11 cellular contexts compared by ENCODE assay signal in genomic region chr1:53511933-53512806, GRCh38. TPM values are rescaled to one million over a fixed set of nuclear protein-coding genes. Genes with fewer than 3 reads are reported as not detected.
A peak's percentile ranks its signal among the peaks of the same experiment; 100 is the strongest.
DNase-seq lines count a peak whose midpoint lies in the region; ATAC-seq and TF ChIP-seq lines count a peak whose summit lies in the region.
"Had no signal": no experiment of that assay in that cellular context is flagged by ENCODE, and none has a peak within 500 bp of the region (broad histone marks: within the 10 kb centered on the region; RNA-seq: fewer than 3 reads in every experiment).

No MANE protein-coding gene starts in this region.

- ATAC-seq in Right ventricle myocardium superior (ENCODE audit: poor library complexity) (peak; percentile 67), aorta (ENCODE audit: low FRiP score) (peak; percentile 47)

- H3K9me3 ChIP-seq in adipocyte (ENCODE audit: control insufficient read depth, low read length) (no peaks in the 10 kb centered on the region), aorta (ENCODE audit: control insufficient read depth, low read length) (no peaks in the 10 kb centered on the region)
- H3K9me3 ChIP-seq: neutrophil had no signal

- DNase-seq in Right ventricle myocardium superior (peak; percentile 57), cardiac septum (ENCODE audit: low spot score) (no peak), adipocyte (ENCODE audit: low read depth) (peak; percentile 74), iris pigment epithelial cell (ENCODE audit: low read depth) (peak; percentile 62), aorta (peak in 1 of 2 donors; percentile 69), GM13977 (ENCODE audit: low spot score) (no peak), NCI-H82 treated with DMSO at 0.1 percent for 48 hours (lab: John Stamatoyannopoulos, UW; ENCODE audit: unreplicated experiment) (no peak)
- no peak for DNase-seq in stimulated activated CD4-positive, alpha-beta T cell treated with anti-CD3 and anti-CD28 coated beads, Interleukin-1b, Interleukin-23, amount 100 ng/mL, for 48 hours
- DNase-seq: amygdala had no signal

- intact Hi-C loops in Right ventricle myocardium superior (cut with DNase I) = no loop called here
- intact Hi-C loops in cardiac septum (cut with DNase I) = no loop called here
- intact Hi-C loops in aorta (cut with DNase I) = no loop called here

- WGBS in aorta, 2 donors = 13 to 15% methylated on average over 19 of the region's 19 CpGs

- H3K27ac ChIP-seq in aorta (ENCODE audit: low read depth in 1 of 2, low read length in 2 of 2) = peak overlapping the region in 1 of 2 donors; percentile 23
- H3K27ac ChIP-seq: neutrophil had no signal

- in situ Hi-C loops in GM13977 (cut with MboI; ENCODE audit: low pct_unique_long_range_greater_than_20kb, low sequenced_read_pairs, unreplicated experiment) = no loop called here

- no peak for TF ChIP-seq CTCF in GM13977 (IDR thresholded peaks at IDR 0.05; ENCODE audit: extremely low read depth, insufficient read depth, missing control alignments)

- no peaks in the 10 kb centered on the region for H3K27me3 ChIP-seq in adipocyte (replicated peaks; ENCODE audit: control insufficient read depth, insufficient read depth, low read length)
- H3K27me3 ChIP-seq in aorta (ENCODE audit: control insufficient read depth in 1 of 2, insufficient read depth in 2 of 2, low read length in 1 of 2) = no peaks in the 10 kb centered on the region

- no peak overlapping the region for H3K4me3 ChIP-seq in adipocyte (ENCODE audit: low read length)
- H3K4me3 ChIP-seq in aorta (ENCODE audit: low read length in 2 of 2) = no peak overlapping the region

- no peak overlapping the region for H3K9ac ChIP-seq in adipocyte (ENCODE audit: low read length)

- H3K4me1 ChIP-seq in adipocyte (ENCODE audit: control insufficient read depth, insufficient read depth, low read length) (peaks cover 11% of the 10 kb centered on the region), aorta (ENCODE audit: control insufficient read depth in 1 of 2, insufficient read depth in 2 of 2, low read length in 2 of 2) (no peaks in the 10 kb centered on the region)

- no peaks in the 10 kb centered on the region for H3K36me3 ChIP-seq in adipocyte (ENCODE audit: control insufficient read depth, insufficient read depth, low read length, severe bottlenecking)
- H3K36me3 ChIP-seq in aorta (ENCODE audit: control insufficient read depth in 1 of 2, insufficient read depth in 2 of 2, low read length in 1 of 2) = no peaks in the 10 kb centered on the region
- H3K36me3 ChIP-seq: neutrophil had no signal

RNA-seq across cellular contexts. Expression of gene DMRTB1, which starts 53.0 kb away (rescaled TPM):
- not detected for total RNA-seq in Right ventricle myocardium superior
- total RNA-seq in cardiac septum = not detected
- total RNA-seq in aorta = not detected
- polyA plus RNA-seq in aorta = not detected
- total RNA-seq: H4 had no signal

Comparison
In these comparisons a context has a peak if more than half of its experiments do, and no peak if none do; other contexts are left out.
1. DNase-seq: peak in Right ventricle myocardium superior (single experiment), adipocyte (single experiment) and iris pigment epithelial cell (single experiment); none in cardiac septum (single experiment), GM13977 (single experiment), stimulated activated CD4-positive, alpha-beta T cell treated with anti-CD3 and anti-CD28 coated beads, Interleukin-1b, Interleukin-23, amount 100 ng/mL, for 48 hours (single experiment) and NCI-H82 treated with DMSO at 0.1 percent for 48 hours (single experiment).